10 cellular contexts compared by ENCODE assay signal in the genomic region with DNA sequence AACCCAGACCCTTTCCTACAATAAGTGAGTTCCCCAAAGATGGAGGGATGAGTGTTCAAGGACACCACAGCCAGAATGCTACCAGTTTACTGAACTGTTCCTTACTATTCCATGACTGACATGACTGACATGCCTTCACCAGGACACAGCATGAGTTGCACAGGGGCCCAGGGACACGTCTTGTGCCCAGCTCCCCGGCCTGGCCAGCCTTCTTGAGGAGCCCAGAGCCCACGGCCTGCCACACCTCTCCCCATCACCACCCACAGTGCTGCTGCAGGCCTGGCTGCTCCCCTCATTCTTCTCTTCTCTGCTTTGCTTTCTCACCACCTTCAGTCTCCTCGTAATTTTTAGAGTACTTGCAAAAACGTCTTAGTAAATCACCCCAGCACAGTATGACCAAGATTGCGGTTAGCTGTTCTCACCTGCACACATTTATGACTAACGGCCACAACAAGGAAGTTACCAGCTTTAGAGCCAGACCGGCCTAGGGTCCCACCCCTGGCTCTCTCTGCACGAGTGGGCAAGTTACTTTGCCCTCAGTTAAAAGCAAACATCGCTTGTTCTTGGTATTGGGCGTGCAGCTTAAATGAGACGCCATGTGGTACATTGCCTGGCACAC. TPM values are rescaled to one million over a fixed set of nuclear protein-coding genes. Genes with fewer than 3 reads are reported as not detected.
DNase-seq lines count a peak whose midpoint lies in the region; ATAC-seq and TF ChIP-seq lines count a peak whose summit lies in the region.
"Had no signal": no experiment of that assay in that cellular context is flagged by ENCODE, and none has a peak within 500 bp of the region (broad histone marks: within the 10 kb centered on the region; RNA-seq: fewer than 3 reads in every experiment).

No MANE protein-coding gene starts in this region.

- no peaks in the 10 kb centered on the region for H3K27me3 Mint-ChIP-seq in activated T-helper 1 cell treated with anti-CD3 and anti-CD28 coated beads, Interleukin-12 subunit alpha, Interleukin-12 subunit beta, Interleukin-2, Interleukin-4 antibody, amounts not matched to agents 30 ng/mL and 10 ng/mL and 1 ng/mL, durations not matched to agents 14 hours and 24 hours and 36 hours (ENCODE audit: insufficient read depth)

- no peak for TF ChIP-seq POLR2A in spleen (IDR thresholded peaks at IDR 0.05)

- DNase-seq in NK-92 treated with Interleukin-12 subunit alpha and Interleukin-12 subunit beta, amount 100 ng/mL, for 24 hours (lab: John Stamatoyannopoulos, UW): peak; percentile 72
- no peak for DNase-seq in NK-92 (lab: John Stamatoyannopoulos, UW; ENCODE audit: unreplicated experiment)
- no peak for DNase-seq in activated T-helper 1 cell treated with anti-CD3 and anti-CD28 coated beads, Interleukin-12 subunit alpha, Interleukin-12 subunit beta, Interleukin-2, Interleukin-4 antibody, amounts not matched to agents 30 ng/mL and 10 ng/mL and 1 ng/mL, durations not matched to agents 14 hours and 24 hours and 36 hours (ENCODE audit: low spot score)
- no peak for DNase-seq in spleen
- DNase-seq in DMS114 treated with DMSO at 0.1 percent for 48 hours (lab: John Stamatoyannopoulos, UW; ENCODE audit: unreplicated experiment): no peak
- no peak for DNase-seq in RPMI8226
- DNase-seq in NOMO-1 treated with dmso at 0.1 percent for 144 hours (lab: John Stamatoyannopoulos, UW; ENCODE audit: unreplicated experiment): no peak

- 74 to 87% (median 77%) methylated on average over 12 of the region's 12 CpGs for WGBS in spleen, 5 donors

- peaks cover 19% of the 10 kb centered on the region for H3K4me1 Mint-ChIP-seq in activated T-helper 1 cell treated with anti-CD3 and anti-CD28 coated beads, Interleukin-12 subunit alpha, Interleukin-12 subunit beta, Interleukin-2, Interleukin-4 antibody, amounts not matched to agents 30 ng/mL and 10 ng/mL and 1 ng/mL, durations not matched to agents 14 hours and 24 hours and 36 hours (ENCODE audit: low read depth)

- H3K4me3 ChIP-seq in spleen: no peak overlapping the region
- H3K4me3 ChIP-seq: cardiac muscle cell had no signal

- intact Hi-C loops in activated T-helper 1 cell treated with anti-CD3 and anti-CD28 coated beads, Interleukin-12 subunit alpha, Interleukin-12 subunit beta, Interleukin-2, Interleukin-4 antibody, amounts not matched to agents 30 ng/mL and 10 ng/mL and 1 ng/mL, durations not matched to agents 14 hours and 24 hours and 36 hours (cut with micrococcal nuclease): no loop called here
- intact Hi-C loops in spleen (cut with DNase I; ENCODE audit: low total_unique reads): no loop called here

- peak; percentile 100 for ATAC-seq in HG02798 (IDR thresholded peaks at IDR 0.05; ENCODE audit: poor library complexity, unreplicated experiment)

- no peaks in the 10 kb centered on the region for H3K27me3 ChIP-seq in spleen (replicated peaks in 1 of 7)
- H3K27me3 ChIP-seq: cardiac muscle cell had no signal

- no peaks in the 10 kb centered on the region for H3K9me3 ChIP-seq in spleen

- peak overlapping the region; percentile 71 for H3K27ac Mint-ChIP-seq in activated T-helper 1 cell treated with anti-CD3 and anti-CD28 coated beads, Interleukin-12 subunit alpha, Interleukin-12 subunit beta, Interleukin-2, Interleukin-4 antibody, amounts not matched to agents 30 ng/mL and 10 ng/mL and 1 ng/mL, durations not matched to agents 14 hours and 24 hours and 36 hours

- peak overlapping the region in 7 of 8 donors; percentile 15 to 79 (median 38) for H3K27ac ChIP-seq in spleen
- H3K27ac ChIP-seq: cardiac muscle cell had no signal

- H3K4me3 Mint-ChIP-seq in activated T-helper 1 cell treated with anti-CD3 and anti-CD28 coated beads, Interleukin-12 subunit alpha, Interleukin-12 subunit beta, Interleukin-2, Interleukin-4 antibody, amounts not matched to agents 30 ng/mL and 10 ng/mL and 1 ng/mL, durations not matched to agents 14 hours and 24 hours and 36 hours: no peak overlapping the region
- H3K4me3 Mint-ChIP-seq: T-helper 1 cell treated with Interleukin-12 subunit alpha and Interleukin-12 subunit beta and Interleukin-4 antibody, amounts not matched to agents 30 μg/mL and 1 μg/mL, for 36 hours had no signal

- peaks cover 20% of the 10 kb centered on the region for H3K36me3 Mint-ChIP-seq in activated T-helper 1 cell treated with anti-CD3 and anti-CD28 coated beads, Interleukin-12 subunit alpha, Interleukin-12 subunit beta, Interleukin-2, Interleukin-4 antibody, amounts not matched to agents 30 ng/mL and 10 ng/mL and 1 ng/mL, durations not matched to agents 14 hours and 24 hours and 36 hours (ENCODE audit: low read depth)

- peaks cover 5 to 50% (median 22%) of the 10 kb centered on the region in 6 donors for H3K4me1 ChIP-seq in spleen

- H3K36me3 ChIP-seq in spleen: peaks cover 0 to 49% (median 3%) of the 10 kb centered on the region in 6 donors
- H3K36me3 ChIP-seq: cardiac muscle cell had no signal

- H3K9me3 Mint-ChIP-seq in activated T-helper 1 cell treated with anti-CD3 and anti-CD28 coated beads, Interleukin-12 subunit alpha, Interleukin-12 subunit beta, Interleukin-2, Interleukin-4 antibody, amounts not matched to agents 30 ng/mL and 10 ng/mL and 1 ng/mL, durations not matched to agents 14 hours and 24 hours and 36 hours: no peaks in the 10 kb centered on the region
- H3K9me3 Mint-ChIP-seq: T-helper 1 cell treated with Interleukin-12 subunit alpha and Interleukin-12 subunit beta and Interleukin-4 antibody, amounts not matched to agents 30 μg/mL and 1 μg/mL, for 36 hours had no signal

- no peak for TF ChIP-seq CTCF in spleen (IDR thresholded peaks at IDR 0.05 in 8 of 11, conservative IDR thresholded peaks at IDR 0.05 in 3 of 11)

RNA-seq across cellular contexts. Expression of gene PPP2R5E, which starts 18.5 kb away (rescaled TPM):
- 46.3 and 47.6 TPM in 2 replicates for total RNA-seq in activated T-helper 1 cell treated with anti-CD3 and anti-CD28 coated beads, Interleukin-12 subunit alpha, Interleukin-12 subunit beta, Interleukin-2, Interleukin-4 antibody, amounts not matched to agents 30 ng/mL and 10 ng/mL and 1 ng/mL, durations not matched to agents 14 hours and 24 hours and 36 hours
- 10 to 100 TPM; 27.2 to 42.3 (median 38.5) TPM for total RNA-seq in spleen
- polyA plus RNA-seq in spleen: 1 to 10 TPM; 6.1 to 9.0 (median 7.2) TPM
